In the genomic region with DNA sequence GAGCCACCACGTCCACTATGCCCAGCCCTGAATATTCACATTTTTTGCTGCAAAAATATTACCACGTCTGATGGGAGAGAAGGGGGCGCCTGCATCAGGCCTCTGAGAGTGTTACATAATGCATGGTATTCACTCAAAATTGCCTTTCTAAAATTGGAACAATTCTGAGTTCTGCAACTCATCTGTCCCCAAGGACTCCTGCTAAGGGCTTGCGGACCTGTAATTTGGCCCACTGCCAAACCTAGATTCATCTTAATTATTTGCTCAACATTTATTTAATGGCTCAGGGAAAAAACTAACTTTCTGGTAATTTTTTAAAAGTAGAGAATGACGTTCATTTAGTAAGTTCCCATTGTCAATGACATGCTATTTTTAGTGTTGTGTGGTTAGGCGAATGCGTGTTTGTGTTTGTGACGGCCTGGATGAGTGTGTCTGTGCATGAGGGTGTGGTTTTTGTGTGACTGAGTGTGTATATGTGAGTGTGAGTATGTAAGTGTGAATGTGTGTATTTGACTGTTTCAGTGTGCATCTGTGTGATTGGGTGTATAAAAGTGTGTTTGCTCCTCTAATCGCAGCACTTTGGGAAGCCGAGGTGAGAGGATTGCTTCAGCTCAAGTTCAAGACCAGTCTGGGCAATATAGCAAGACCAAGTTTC, we compare ENCODE assay signal across 13 cellular contexts.
"Had no signal": no experiment of that assay in that cellular context is flagged by ENCODE, and none has a peak within 500 bp of the region (broad histone marks: within the 10 kb centered on the region; RNA-seq: fewer than 3 reads in every experiment).

No MANE protein-coding gene starts in this region.

- H3K36me3 ChIP-seq: gastrocnemius medialis, pancreas, stomach, upper lobe of right lung had no signal

- ATAC-seq: activated CD4-positive, CD25-positive, alpha-beta regulatory T cell treated with anti-CD3 and anti-CD28 coated beads, Interleukin-2, amount 50 U/mL, for 24 hours; activated naive CD8-positive, alpha-beta T cell treated with anti-CD3 and anti-CD28 coated beads, Interleukin-2, amount 50 U/mL, for 24 hours had no signal

- H3K27me3 ChIP-seq: gastrocnemius medialis, heart left ventricle, pancreas, stomach, testis, upper lobe of right lung had no signal

- H3K27ac ChIP-seq: epithelial cell of prostate, gastrocnemius medialis, heart left ventricle, pancreas, stomach, testis, upper lobe of right lung had no signal

- DNase-seq: activated CD4-positive, alpha-beta T cell treated with anti-CD3 and anti-CD28 coated beads, Interleukin-2, amount 50 U/mL, for 1 hour; gastrocnemius medialis; heart left ventricle; left cardiac atrium; stimulated activated CD4-positive, alpha-beta T cell treated with anti-CD3 and anti-CD28 coated beads, Interleukin-1b, Interleukin-23, amount 100 ng/mL, for 48 hours; stomach; upper lobe of right lung had no signal

- H3K4me3 ChIP-seq: gastrocnemius medialis, heart left ventricle, lung, pancreas, stomach, testis, upper lobe of right lung had no signal

- H3K4me1 ChIP-seq: gastrocnemius medialis, pancreas, testis, upper lobe of right lung had no signal

- H3K9me3 ChIP-seq: gastrocnemius medialis, heart left ventricle, pancreas, stomach, testis, upper lobe of right lung had no signal
